20 cellular contexts compared by ENCODE assay signal in the genomic region with DNA sequence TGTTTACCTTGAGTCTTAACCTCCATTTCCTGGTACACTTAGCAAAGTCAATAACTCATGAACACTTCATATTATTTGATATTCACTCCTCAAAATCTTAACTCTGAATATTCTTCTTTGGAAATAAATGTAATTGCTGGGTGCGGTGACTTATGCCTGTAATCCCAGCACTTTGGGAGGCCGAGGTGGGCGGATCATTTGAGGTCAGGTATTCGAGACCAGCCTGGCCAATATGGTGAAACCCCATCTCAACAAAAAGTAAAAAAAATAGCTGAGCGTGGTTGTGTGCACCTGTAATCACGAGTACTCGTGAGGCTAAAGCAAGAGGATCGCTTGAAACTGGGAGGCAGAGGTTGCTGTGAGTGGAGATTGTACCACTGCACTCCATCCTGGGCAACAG.
A peak's percentile ranks its signal among the peaks of the same experiment; 100 is the strongest.
DNase-seq lines count a peak whose midpoint lies in the region; ATAC-seq and TF ChIP-seq lines count a peak whose summit lies in the region.
"Had no signal": no experiment of that assay in that cellular context is flagged by ENCODE, and none has a peak within 500 bp of the region (broad histone marks: within the 10 kb centered on the region; RNA-seq: fewer than 3 reads in every experiment).

No MANE protein-coding gene starts in this region.

- 76% methylated on average over 8 of the region's 8 CpGs for WGBS in SK-N-SH (ENCODE audit: low lambda C conversion rate)
- WGBS in gastroesophageal sphincter (ENCODE audit: low coverage in 1 of 2), 2 donors, result 84 to 86% methylated on average over 8 of the region's 8 CpGs

- CTCF ChIA-PET in SK-N-SH (lab: Yijun Ruan, JAX), result no interaction called here

- H3K4me2 ChIP-seq in SK-N-SH (no peak overlapping the region), neural progenitor cell (no peak overlapping the region)
- H3K4me2 ChIP-seq: BLaER1 had no signal

- H3F3A ChIP-seq in SK-N-SH (replicated peaks; ENCODE audit: insufficient read depth) (no peaks in the 10 kb centered on the region), neural progenitor cell (ENCODE audit: low read depth) (no peaks in the 10 kb centered on the region)

- H3K36me3 Mint-ChIP-seq in neural progenitor cell, result no peaks in the 10 kb centered on the region
- H3K36me3 Mint-ChIP-seq: CD4-positive, CD25-positive, alpha-beta regulatory T cell; CD8-positive, alpha-beta T cell had no signal

- H3K27ac ChIP-seq in SK-N-SH (ENCODE audit: low read depth in 2 of 2, low read length in 1 of 2), result no peak overlapping the region
- no peak overlapping the region for H3K27ac ChIP-seq in lower lobe of right lung
- no peak overlapping the region for H3K27ac ChIP-seq in neural progenitor cell
- H3K27ac ChIP-seq in gastroesophageal sphincter, result no peak overlapping the region
- H3K27ac ChIP-seq: 22Rv1, BLaER1, C4-2B, GM23248 had no signal

- intact Hi-C loops in lower lobe of right lung (cut with DNase I), result no loop called here

- no peaks in the 10 kb centered on the region for H3K9me3 ChIP-seq in SK-N-SH
- no peaks in the 10 kb centered on the region for H3K9me3 ChIP-seq in lower lobe of right lung
- H3K9me3 ChIP-seq in neural progenitor cell (ENCODE audit: low read depth), result no peaks in the 10 kb centered on the region
- no peaks in the 10 kb centered on the region for H3K9me3 ChIP-seq in gastroesophageal sphincter
- H3K9me3 ChIP-seq: BLaER1, Caco-2 had no signal

- H3K9me3 Mint-ChIP-seq in neural progenitor cell, result peaks cover under 1% of the 10 kb centered on the region

- no peaks in the 10 kb centered on the region for H3K4me1 Mint-ChIP-seq in neural progenitor cell
- H3K4me1 Mint-ChIP-seq: B cell; CD4-positive, CD25-positive, alpha-beta regulatory T cell had no signal

- H3K4me1 ChIP-seq in SK-N-SH (ENCODE audit: control insufficient read depth in 1 of 2, insufficient read depth in 2 of 2, low read depth in 1 of 2, low read length in 1 of 2) (no peaks in the 10 kb centered on the region; a peak in 1 of 4 replicates), lower lobe of right lung (no peaks in the 10 kb centered on the region), neural progenitor cell (no peaks in the 10 kb centered on the region), gastroesophageal sphincter (no peaks in the 10 kb centered on the region)
- H3K4me1 ChIP-seq: BLaER1, Caco-2 had no signal

- TF ChIP-seq CTCF in SK-N-SH (IDR thresholded peaks at IDR 0.05) (no peak), lower lobe of right lung (IDR thresholded peaks at IDR 0.05) (no peak), neural progenitor cell (IDR thresholded peaks at IDR 0.05) (no peak), gastroesophageal sphincter (IDR thresholded peaks at IDR 0.05) (no peak)

- no peak overlapping the region for H3K9ac ChIP-seq in SK-N-SH
- H3K9ac ChIP-seq in neural progenitor cell, result no peak overlapping the region
- H3K9ac ChIP-seq: BLaER1, GM23248 had no signal

- TF ChIP-seq EP300 in SK-N-SH (IDR thresholded peaks at IDR 0.05; ENCODE audit: borderline replicate concordance in 1 of 2, low read depth in 1 of 2, low read length in 1 of 2) (no peak), gastroesophageal sphincter (IDR thresholded peaks at IDR 0.05) (no peak)

- no peaks in the 10 kb centered on the region for H4K20me1 ChIP-seq in SK-N-SH (ENCODE audit: insufficient read depth)
- no peaks in the 10 kb centered on the region for H4K20me1 ChIP-seq in neural progenitor cell (ENCODE audit: low read depth)
- H4K20me1 ChIP-seq: BLaER1 had no signal

- H3K4me3 ChIP-seq in SK-N-SH (ENCODE audit: low read depth in 2 of 2, low read length in 1 of 2) (no peak overlapping the region), lower lobe of right lung (no peak overlapping the region), neural progenitor cell (no peak overlapping the region), gastroesophageal sphincter (no peak overlapping the region)
- H3K4me3 ChIP-seq: BLaER1, GM23248 had no signal

- H3K27me3 ChIP-seq in SK-N-SH (ENCODE audit: insufficient read depth) (no peaks in the 10 kb centered on the region), lower lobe of right lung (ENCODE audit: low read depth) (no peaks in the 10 kb centered on the region), neural progenitor cell (no peaks in the 10 kb centered on the region), gastroesophageal sphincter (no peaks in the 10 kb centered on the region)
- H3K27me3 ChIP-seq: BLaER1 had no signal

- H3K27ac Mint-ChIP-seq in neural progenitor cell, result no peak overlapping the region
- H3K27ac Mint-ChIP-seq: B cell; CD4-positive, CD25-positive, alpha-beta regulatory T cell; CD8-positive, alpha-beta T cell had no signal

- H3K9me2 ChIP-seq in SK-N-SH, result no peaks in the 10 kb centered on the region

- POLR2A ChIA-PET in SK-N-SH (lab: Yijun Ruan, JAX), result no interaction called here

- no peak overlapping the region for H3K4me3 Mint-ChIP-seq in neural progenitor cell
- H3K4me3 Mint-ChIP-seq: B cell; CD4-positive, CD25-positive, alpha-beta regulatory T cell; CD8-positive, alpha-beta T cell had no signal

- H3K79me2 ChIP-seq in SK-N-SH (ENCODE audit: insufficient read depth) (no peaks in the 10 kb centered on the region), neural progenitor cell (ENCODE audit: low read depth) (no peaks in the 10 kb centered on the region)

- no peak for TF ChIP-seq RAD21 in SK-N-SH (IDR thresholded peaks at IDR 0.05; ENCODE audit: low read length)

- H3K36me3 ChIP-seq in SK-N-SH (replicated peaks in 1 of 2; ENCODE audit: control insufficient read depth in 1 of 2, insufficient read depth in 2 of 2, low read length in 1 of 2), result no peaks in the 10 kb centered on the region
- H3K36me3 ChIP-seq in lower lobe of right lung, result no peaks in the 10 kb centered on the region
- H3K36me3 ChIP-seq in neural progenitor cell, result no peaks in the 10 kb centered on the region
- H3K36me3 ChIP-seq in gastroesophageal sphincter, result no peaks in the 10 kb centered on the region
- H3K36me3 ChIP-seq: BLaER1 had no signal

- DNase-seq in SK-N-SH (no peak), lower lobe of right lung (peak; percentile 51), neural progenitor cell (ENCODE audit: low spot score) (no peak), T-helper 9 cell (no peak)
- DNase-seq: Caco-2; CD4-positive, CD25-positive, alpha-beta regulatory T cell; CD8-positive, alpha-beta T cell; DMS153; DMS79 treated with DMSO at 0.1 percent for 48 hours; GF-D8; GM23248; H7; HCEC 1CT had no signal

- ATAC-seq in SK-N-SH treated with all-trans-retinoic acid at 6 μM for 48 hours (no peak), lower lobe of right lung (peak; percentile 59 to 83), gastroesophageal sphincter (no peak), HG02678 (IDR thresholded peaks at IDR 0.05; ENCODE audit: unreplicated experiment) (no peak)
- ATAC-seq: CD8-positive, alpha-beta T cell had no signal

- H2AFZ ChIP-seq in SK-N-SH (ENCODE audit: low read depth), result 0 out of 2 replicates have a peak overlapping the region, but pooled peaks have one; percentile 29
- peak overlapping the region; percentile 7 for H2AFZ ChIP-seq in neural progenitor cell (replicated peaks)
- H2AFZ ChIP-seq: GM23248 had no signal

- no peak for TF ChIP-seq POLR2A in gastroesophageal sphincter (IDR thresholded peaks at IDR 0.05)

- H3K27me3 Mint-ChIP-seq in neural progenitor cell (ENCODE audit: insufficient read depth, low read depth), result no peaks in the 10 kb centered on the region
- H3K27me3 Mint-ChIP-seq: B cell; CD4-positive, CD25-positive, alpha-beta regulatory T cell had no signal

TF ChIP-seq in SK-N-SH, 30 proteins besides CTCF, POLR2A, EP300 and RAD21 (continues in another document):
- TF ChIP-seq RCOR1 (IDR thresholded peaks at IDR 0.05; ENCODE audit: low read length), result no peak
- no peak for TF ChIP-seq ELF1 (IDR thresholded peaks at IDR 0.05)
- TF ChIP-seq NFIC (IDR thresholded peaks at IDR 0.05; ENCODE audit: borderline replicate concordance), result no peak
- TF ChIP-seq SMC3 (IDR thresholded peaks at IDR 0.05; ENCODE audit: low read depth, low read length), result no peak
- TF ChIP-seq EZH2phosphoT487 (IDR thresholded peaks at IDR 0.05; ENCODE audit: borderline replicate concordance, low read depth), result no peak
- no peak for TF ChIP-seq NRF1 (IDR thresholded peaks at IDR 0.05; ENCODE audit: low read depth, low read length)

TF ChIP-seq in SK-N-SH treated with all-trans-retinoic acid at 6 μM for 48 hours, 23 proteins besides CTCF, POLR2A, EP300 and RAD21:
- TF ChIP-seq BACH2 (CRISPR knock-in tag; IDR thresholded peaks at IDR 0.05; ENCODE audit: borderline replicate concordance) (no peak), POU6F1 (CRISPR knock-in tag; IDR thresholded peaks at IDR 0.05; ENCODE audit: borderline replicate concordance, low read depth) (no peak), ZNF70 (CRISPR knock-in tag; IDR thresholded peaks at IDR 0.05) (no peak), ZFP30 (CRISPR knock-in tag; IDR thresholded peaks at IDR 0.05) (no peak)
TF ChIP-seq in SK-N-SH treated with all-trans-retinoic acid at 6 μM for 48 hours: peak in this region for 0.

Comparison
In these comparisons a context has a peak if more than half of its experiments do, and no peak if none do; other contexts are left out.
1. ATAC-seq: peak in lower lobe of right lung (2 of 2); none in SK-N-SH treated with all-trans-retinoic acid at 6 μM for 48 hours (single experiment), gastroesophageal sphincter (single experiment) and HG02678 (single experiment).